ENCODE assay signal across 11 cellular contexts in genomic region chr10:16519250-16519907, GRCh38. TPM values are rescaled to one million over a fixed set of nuclear protein-coding genes. Genes with fewer than 3 reads are reported as not detected.
DNase-seq lines count a peak whose midpoint lies in the region; ATAC-seq lines count a peak whose summit lies in the region.
"Had no signal": no experiment of that assay in that cellular context is flagged by ENCODE, and none has a peak within 500 bp of the region (broad histone marks: within the 10 kb centered on the region; RNA-seq: fewer than 3 reads in every experiment).

No MANE protein-coding gene starts in this region.

- ATAC-seq in GM21515 (IDR thresholded peaks at IDR 0.05; ENCODE audit: unreplicated experiment) (peak; percentile 46), HG03469 (IDR thresholded peaks at IDR 0.05; ENCODE audit: unreplicated experiment) (no peak), GM18909 (IDR thresholded peaks at IDR 0.05; ENCODE audit: poor library complexity, unreplicated experiment) (no peak)
- ATAC-seq in activated T-cell treated with anti-CD3 and anti-CD28 coated beads, Interleukin-2, amount 50 U/mL, for 72 hours (replicated peaks in 1 of 2), result no peak
- ATAC-seq: Panc1 had no signal

- no peak overlapping the region for H3K27ac Mint-ChIP-seq in activated T-cell treated with anti-CD3 and anti-CD28 coated beads, Interleukin-2, amount 50 U/mL, for 72 hours

- H3K4me1 Mint-ChIP-seq in activated T-cell treated with anti-CD3 and anti-CD28 coated beads, Interleukin-2, amount 50 U/mL, for 72 hours (ENCODE audit: low read depth), result no peaks in the 10 kb centered on the region

- DNase-seq in ELF-1 (ENCODE audit: low read depth, low spot score) (peak; percentile 26), left kidney (ENCODE audit: low read depth, low spot score) (peak; percentile 24), SK-N-DZ (ENCODE audit: low spot score) (no peak), H4 (ENCODE audit: low spot score) (no peak)
- no peak for DNase-seq in activated T-cell treated with anti-CD3 and anti-CD28 coated beads, Interleukin-2, amount 50 U/mL, for 72 hours
- DNase-seq: effector memory CD4-positive, alpha-beta T cell; KG1 had no signal

- no peaks in the 10 kb centered on the region for H3K36me3 Mint-ChIP-seq in activated T-cell treated with anti-CD3 and anti-CD28 coated beads, Interleukin-2, amount 50 U/mL, for 72 hours (ENCODE audit: insufficient read depth in 2 of 2)

- peaks cover 41% of the 10 kb centered on the region for H3K27me3 Mint-ChIP-seq in activated T-cell treated with anti-CD3 and anti-CD28 coated beads, Interleukin-2, amount 50 U/mL, for 72 hours (ENCODE audit: low read depth)

- peak overlapping the region; percentile 55 to 76 for H3K4me3 Mint-ChIP-seq in activated T-cell treated with anti-CD3 and anti-CD28 coated beads, Interleukin-2, amount 50 U/mL, for 72 hours

- H3K9me3 Mint-ChIP-seq in activated T-cell treated with anti-CD3 and anti-CD28 coated beads, Interleukin-2, amount 50 U/mL, for 72 hours, result no peaks in the 10 kb centered on the region

RNA-seq across cellular contexts. Expression of gene C1QL3, which starts 2.3 kb away (rescaled TPM):
- total RNA-seq in activated T-cell treated with anti-CD3 and anti-CD28 coated beads, Interleukin-2, amount 50 U/mL, for 72 hours, result under 1 TPM in 1 of 2 donors, not detected in 1; 0.12 TPM
- polyA plus RNA-seq in SK-N-DZ (2014; cell fraction: cytosol; rRNA removed), result 20.5 and 20.9 TPM in 2 replicates
- 9.2 and 11.2 TPM in 2 replicates for polyA plus RNA-seq in SK-N-DZ (2014; cell fraction: nucleus; rRNA removed)
- not detected in 2 replicates for total RNA-seq in H4 (2014; rRNA removed; shearing (Covaris generic))

Comparison
In these comparisons a context has a peak if more than half of its experiments do, and no peak if none do; other contexts are left out.
1. DNase-seq: peak in ELF-1 (single experiment) and left kidney (single experiment); none in activated T-cell treated with anti-CD3 and anti-CD28 coated beads, Interleukin-2, amount 50 U/mL, for 72 hours (0 of 2), SK-N-DZ (single experiment) and H4 (single experiment).